ENCODE assay signal across 1 cellular context in genomic region chr9:89903076-89903475, GRCh38.
TF ChIP-seq lines count a peak whose summit lies in the region.

No MANE protein-coding gene starts in this region.

TF ChIP-seq in HepG2, 621 proteins besides CTCF, POLR2A, EP300 and RAD21 (continued from another document):
- TF ChIP-seq ZHX2 (IDR thresholded peaks at IDR 0.05; ENCODE audit: low read depth) (no peak), ZHX2 (CRISPR knock-in tag; IDR thresholded peaks at IDR 0.05; ENCODE audit: borderline replicate concordance) (no peak), MTA1 (CRISPR knock-in tag; IDR thresholded peaks at IDR 0.05; ENCODE audit: borderline replicate concordance) (no peak), ZFP41 (CRISPR knock-in tag; IDR thresholded peaks at IDR 0.05; ENCODE audit: borderline replicate concordance) (no peak), PHF20 (CRISPR knock-in tag; IDR thresholded peaks at IDR 0.05) (no peak), GATA4 (IDR thresholded peaks at IDR 0.05; ENCODE audit: borderline replicate concordance, low read depth) (no peak), KDM5B (CRISPR knock-in tag; IDR thresholded peaks at IDR 0.05; ENCODE audit: borderline replicate concordance) (no peak), HMG20A (CRISPR knock-in tag; IDR thresholded peaks at IDR 0.05; ENCODE audit: borderline replicate concordance) (no peak)
